ENCODE assay signal across 23 cellular contexts in the genomic region with DNA sequence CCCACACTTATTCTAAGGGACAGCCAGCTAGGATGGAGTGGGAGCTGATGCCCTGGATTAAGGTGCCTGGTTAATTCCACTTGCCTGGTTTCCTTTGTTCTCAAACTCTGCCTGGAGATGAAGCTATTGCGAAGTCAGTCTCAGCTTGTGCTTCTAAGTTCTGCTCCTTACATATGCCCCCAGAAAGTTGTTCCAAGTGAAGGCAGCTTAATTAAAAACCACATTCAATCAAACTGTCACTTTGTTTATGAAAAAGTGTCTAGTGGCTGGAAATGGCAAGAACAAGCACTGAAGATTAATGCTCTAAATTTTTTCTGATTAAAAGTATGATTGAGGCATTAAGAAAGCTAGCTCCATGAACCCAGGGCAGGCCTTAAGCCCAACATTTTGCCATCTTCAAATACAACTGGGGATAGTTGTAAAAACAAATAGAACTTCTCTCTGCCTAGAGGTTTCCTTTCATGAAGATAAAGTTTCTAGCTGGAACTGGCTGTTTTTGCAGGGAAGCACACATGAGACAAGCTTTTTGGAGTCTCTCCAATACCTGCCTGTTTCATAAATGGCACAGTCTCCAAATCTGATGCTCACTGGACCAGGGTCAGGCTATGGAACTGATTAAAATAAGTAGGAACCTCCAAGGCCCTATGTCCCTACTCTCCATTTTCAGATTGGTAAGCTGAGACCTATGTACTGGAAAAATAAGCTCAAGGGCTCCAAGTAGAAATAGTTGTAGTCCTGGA.
DNase-seq lines count a peak whose midpoint lies in the region; ATAC-seq and TF ChIP-seq lines count a peak whose summit lies in the region.
"Had no signal": no experiment of that assay in that cellular context is flagged by ENCODE, and none has a peak within 500 bp of the region (broad histone marks: within the 10 kb centered on the region; RNA-seq: fewer than 3 reads in every experiment).

No MANE protein-coding gene starts in this region.

- H2AFZ ChIP-seq in trophoblast cell (ENCODE audit: insufficient read depth, low read length, poor library complexity): no peak overlapping the region

- peak overlapping the region; percentile 42 for H4K91ac ChIP-seq in trophoblast cell (ENCODE audit: low read depth, low read length)

- ATAC-seq in HG02884 (IDR thresholded peaks at IDR 0.05; ENCODE audit: unreplicated experiment): no peak
- ATAC-seq in left lung: no peak
- ATAC-seq: left colon; stimulated activated effector memory CD8-positive, alpha-beta T cell treated with anti-CD3 and anti-CD28 coated beads, Interleukin-12 subunit alpha, Interleukin-12 subunit beta, amount 100 ng/mL, for 72 hours had no signal

- H3K27ac Mint-ChIP-seq in immature natural killer cell: no peak overlapping the region
- H3K27ac Mint-ChIP-seq: stimulated activated effector memory CD8-positive, alpha-beta T cell treated with anti-CD3 and anti-CD28 coated beads, Interleukin-12 subunit alpha, Interleukin-12 subunit beta, amount 100 ng/mL, for 72 hours; T-helper 1 cell treated with Interleukin-12 subunit alpha and Interleukin-12 subunit beta and Interleukin-4 antibody, amounts not matched to agents 30 μg/mL and 1 μg/mL, for 36 hours had no signal

- TF ChIP-seq CTCF in right atrium auricular region (IDR thresholded peaks at IDR 0.05): no peak
- TF ChIP-seq CTCF in dorsolateral prefrontal cortex (IDR thresholded peaks at IDR 0.05 in 54 of 56, conservative IDR thresholded peaks at IDR 0.05 in 2 of 56; ENCODE audit: low read depth in 1 of 56, partially characterized antibody in 56 of 56): no peak
- TF ChIP-seq CTCF in left lung (IDR thresholded peaks at IDR 0.05): no peak

- no peak overlapping the region for H2AK5ac ChIP-seq in trophoblast cell (ENCODE audit: low read length)

- H3K79me1 ChIP-seq in trophoblast cell (ENCODE audit: low read length): peaks cover 5% of the 10 kb centered on the region

- H3K4me1 ChIP-seq in right atrium auricular region: peaks cover 0 to 42% of the 10 kb centered on the region in 2 donors
- peaks cover 18 to 32% of the 10 kb centered on the region in 2 experiments for H3K4me1 ChIP-seq in trophoblast cell (ENCODE audit: control insufficient read depth in 1 of 2, insufficient read depth in 2 of 2, low read length in 2 of 2)
- H3K4me1 ChIP-seq in left lung: peaks cover 5 to 6% of the 10 kb centered on the region in 2 donors
- H3K4me1 ChIP-seq: right lobe of liver, SJCRH30 had no signal

- no peak overlapping the region for H2BK5ac ChIP-seq in trophoblast cell (ENCODE audit: low read depth, low read length, poor library complexity)

- no peaks in the 10 kb centered on the region for H3K79me2 ChIP-seq in trophoblast cell (ENCODE audit: control insufficient read depth, insufficient read depth, low read length, poor library complexity)

- H4K8ac ChIP-seq in trophoblast cell (ENCODE audit: low read depth, low read length): no peak overlapping the region

- intact Hi-C loops in cardiac septum (cut with DNase I): loop anchor here (10.0 kb wide), 2 partner anchors 227 to 717 kb away; no protein-coding TSS in a partner anchor
- intact Hi-C loops in dorsolateral prefrontal cortex (cut with DNase I): no loop called here
- intact Hi-C loops in left lung (cut with DNase I): no loop called here

- no peak overlapping the region for H4K12ac ChIP-seq in trophoblast cell (ENCODE audit: low read depth, low read length)

- H3K27me3 ChIP-seq in right atrium auricular region (no peaks in the 10 kb centered on the region), dorsolateral prefrontal cortex (no peaks in the 10 kb centered on the region), trophoblast cell (ENCODE audit: insufficient read depth, low read length) (no peaks in the 10 kb centered on the region), left lung (no peaks in the 10 kb centered on the region)
- H3K27me3 ChIP-seq: BLaER1 treated with 17β-estradiol and CSF1 and Interleukin-3, amounts not matched to agents 10 nM and 100 nM; right lobe of liver; SJCRH30; transverse colon had no signal

- no peak overlapping the region for H3K18ac ChIP-seq in trophoblast cell (ENCODE audit: low read length)

- DNase-seq in right atrium auricular region (ENCODE audit: low spot score): no peak
- DNase-seq in cardiac septum (ENCODE audit: low spot score): no peak
- no peak for DNase-seq in dorsolateral prefrontal cortex
- DNase-seq in trophoblast cell: no peak
- DNase-seq in left lung: no peak
- no peak for DNase-seq in nucleus accumbens (lab: John Stamatoyannopoulos, UW)
- DNase-seq in immature natural killer cell: no peak
- DNase-seq: activated CD4-positive, alpha-beta T cell treated with anti-CD3 and anti-CD28 coated beads, Interleukin-2, amount 50 U/mL, for 4 hours; activated gamma-delta T cell treated with Interleukin-2 at 50 U/mL for 16 hours; cortex of kidney; H7; Kasumi-1; left colon; NCI-H1105; NCI-H526 treated with DMSO at 0.1 percent for 48 hours; right lobe of liver; SJCRH30; transverse colon had no signal

- H3K4me2 ChIP-seq in trophoblast cell (ENCODE audit: low read length): no peak overlapping the region

- H3K14ac ChIP-seq in trophoblast cell (ENCODE audit: low read length): no peak overlapping the region

- H3K4me3 Mint-ChIP-seq in immature natural killer cell: no peak overlapping the region
- H3K4me3 Mint-ChIP-seq: stimulated activated effector memory CD8-positive, alpha-beta T cell treated with anti-CD3 and anti-CD28 coated beads, Interleukin-12 subunit alpha, Interleukin-12 subunit beta, amount 100 ng/mL, for 72 hours; T-helper 1 cell treated with Interleukin-12 subunit alpha and Interleukin-12 subunit beta and Interleukin-4 antibody, amounts not matched to agents 30 μg/mL and 1 μg/mL, for 36 hours had no signal

- H3K4ac ChIP-seq in trophoblast cell (ENCODE audit: low read depth, low read length): no peak overlapping the region

- H3K9me3 ChIP-seq in right atrium auricular region (no peaks in the 10 kb centered on the region), trophoblast cell (ENCODE audit: insufficient read depth, low read depth, low read length) (no peaks in the 10 kb centered on the region), left lung (no peaks in the 10 kb centered on the region)
- H3K9me3 ChIP-seq: BLaER1 treated with 17β-estradiol and CSF1 and Interleukin-3, amounts not matched to agents 10 nM and 100 nM; neutrophil; right lobe of liver; SJCRH30; transverse colon had no signal

- peaks cover 0 to 6% (median 4%) of the 10 kb centered on the region in 3 donors for H3K27me3 Mint-ChIP-seq in immature natural killer cell (ENCODE audit: low read depth in 3 of 3)

- H3K4me3 ChIP-seq in right atrium auricular region (no peak overlapping the region), dorsolateral prefrontal cortex (no peak overlapping the region), trophoblast cell (ENCODE audit: low read depth, low read length) (no peak overlapping the region), left lung (no peak overlapping the region)
- H3K4me3 ChIP-seq: BLaER1 treated with 17β-estradiol and CSF1 and Interleukin-3, amounts not matched to agents 10 nM and 100 nM; right lobe of liver; SJCRH30; transverse colon had no signal

- H3K36me3 Mint-ChIP-seq in immature natural killer cell: no peaks in the 10 kb centered on the region
- H3K36me3 Mint-ChIP-seq: stimulated activated effector memory CD8-positive, alpha-beta T cell treated with anti-CD3 and anti-CD28 coated beads, Interleukin-12 subunit alpha, Interleukin-12 subunit beta, amount 100 ng/mL, for 72 hours had no signal

- H2BK12ac ChIP-seq in trophoblast cell (ENCODE audit: low read length): no peak overlapping the region

- H3K4me1 Mint-ChIP-seq in immature natural killer cell: no peaks in the 10 kb centered on the region
- H3K4me1 Mint-ChIP-seq: stimulated activated effector memory CD8-positive, alpha-beta T cell treated with anti-CD3 and anti-CD28 coated beads, Interleukin-12 subunit alpha, Interleukin-12 subunit beta, amount 100 ng/mL, for 72 hours had no signal

- no peak overlapping the region for H3K9ac ChIP-seq in trophoblast cell (ENCODE audit: low read length)
- H3K9ac ChIP-seq: BLaER1 treated with 17β-estradiol and CSF1 and Interleukin-3, amounts not matched to agents 10 nM and 100 nM had no signal

- WGBS in trophoblast cell (ENCODE audit: extremely low coverage, insufficient coverage, insufficient read length): no CpG with 5 or more reads among the region's 1 CpG

- no peak overlapping the region for H3K23ac ChIP-seq in trophoblast cell (ENCODE audit: low read length)

- H3K27ac ChIP-seq in right atrium auricular region (peak overlapping the region; percentile 54 to 73), dorsolateral prefrontal cortex (peak overlapping the region in 53 of 59 donors; percentile 17 to 92 (median 77)), trophoblast cell (ENCODE audit: low read depth, low read length) (no peak overlapping the region), left lung (no peak overlapping the region)
- H3K27ac ChIP-seq: BLaER1 treated with 17β-estradiol and CSF1 and Interleukin-3, amounts not matched to agents 10 nM and 100 nM; neutrophil; right lobe of liver; SJCRH30; transverse colon had no signal

- H3K36me3 ChIP-seq in right atrium auricular region: no peaks in the 10 kb centered on the region
- no peaks in the 10 kb centered on the region for H3K36me3 ChIP-seq in trophoblast cell (ENCODE audit: control insufficient read depth in 1 of 2, insufficient read depth in 2 of 2, low read length in 2 of 2)
- no peaks in the 10 kb centered on the region for H3K36me3 ChIP-seq in left lung
- H3K36me3 ChIP-seq: BLaER1 treated with 17β-estradiol and CSF1 and Interleukin-3, amounts not matched to agents 10 nM and 100 nM; neutrophil; right lobe of liver; SJCRH30; transverse colon had no signal

- H3K9me3 Mint-ChIP-seq in immature natural killer cell: no peaks in the 10 kb centered on the region
- H3K9me3 Mint-ChIP-seq: stimulated activated effector memory CD8-positive, alpha-beta T cell treated with anti-CD3 and anti-CD28 coated beads, Interleukin-12 subunit alpha, Interleukin-12 subunit beta, amount 100 ng/mL, for 72 hours; T-helper 1 cell treated with Interleukin-12 subunit alpha and Interleukin-12 subunit beta and Interleukin-4 antibody, amounts not matched to agents 30 μg/mL and 1 μg/mL, for 36 hours had no signal

- no peak overlapping the region for H2BK120ac ChIP-seq in trophoblast cell (ENCODE audit: insufficient read depth, low read length, poor library complexity)

Comparison
In these comparisons a context has a peak if more than half of its experiments do, and no peak if none do; other contexts are left out.
1. H3K27ac ChIP-seq: peak in right atrium auricular region (2 of 2) and dorsolateral prefrontal cortex (53 of 59); none in trophoblast cell (single experiment) and left lung (0 of 2).